In genomic region chr5:53917095-53917494, GRCh38 we compare ENCODE assay signal across 19 cellular contexts.
DNase-seq lines count a peak whose midpoint lies in the region; ATAC-seq, FAIRE-seq and TF ChIP-seq lines count a peak whose summit lies in the region.
"Had no signal": no experiment of that assay in that cellular context is flagged by ENCODE, and none has a peak within 500 bp of the region (broad histone marks: within the 10 kb centered on the region; RNA-seq: fewer than 3 reads in every experiment).

No MANE protein-coding gene starts in this region.

- H3K27ac Mint-ChIP-seq in HFFc6 = peak overlapping the region; percentile 22; the same call in 1 of the 2 replicates
- no peak overlapping the region for H3K27ac Mint-ChIP-seq in astrocyte (ENCODE audit: unreplicated experiment)
- H3K27ac Mint-ChIP-seq: activated CD4-positive, alpha-beta T cell treated with anti-CD3 and anti-CD28 coated beads, Interleukin-2, amount 10 ng/mL, durations not matched to agents 24 days and 14 days; CD4-positive, CD25-positive, alpha-beta regulatory T cell had no signal

- H3K4me3 ChIP-seq in astrocyte (ENCODE audit: insufficient read depth, low read depth, low read length) = no peak overlapping the region
- no peak overlapping the region for H3K4me3 ChIP-seq in hepatocyte
- no peak overlapping the region for H3K4me3 ChIP-seq in psoas muscle
- H3K4me3 ChIP-seq: colonic mucosa, heart left ventricle, mucosa of descending colon, SK-N-MC, testis had no signal

- H3K9me3 ChIP-seq in astrocyte (ENCODE audit: insufficient read depth, low read depth, low read length) = no peaks in the 10 kb centered on the region
- H3K9me3 ChIP-seq in hepatocyte (ENCODE audit: low read depth) = no peaks in the 10 kb centered on the region
- H3K9me3 ChIP-seq in psoas muscle = no peaks in the 10 kb centered on the region
- H3K9me3 ChIP-seq: colonic mucosa, heart left ventricle, mucosa of descending colon, testis had no signal

- H2AFZ ChIP-seq in astrocyte (ENCODE audit: low read depth, low read length) (no peak overlapping the region), hepatocyte (no peak overlapping the region)

- H3K4me1 Mint-ChIP-seq in HFFc6 (ENCODE audit: low read depth) (peaks cover 19% of the 10 kb centered on the region), astrocyte (ENCODE audit: low read depth, unreplicated experiment) (peaks cover 8% of the 10 kb centered on the region)
- H3K4me1 Mint-ChIP-seq: activated CD4-positive, alpha-beta T cell treated with anti-CD3 and anti-CD28 coated beads, Interleukin-2, amount 10 ng/mL, durations not matched to agents 24 days and 14 days had no signal

- H3K27ac ChIP-seq in astrocyte (ENCODE audit: low read depth, low read length) (no peak overlapping the region), hepatocyte (no peak overlapping the region), psoas muscle (no peak overlapping the region)
- H3K27ac ChIP-seq: colonic mucosa, heart left ventricle, SK-N-MC, testis had no signal

- no peak overlapping the region for H3K9ac ChIP-seq in astrocyte (ENCODE audit: low read length)

- TF ChIP-seq CTCF in HFFc6 (IDR thresholded peaks at IDR 0.05) = peak; percentile 72
- peak; percentile 33 for TF ChIP-seq CTCF in astrocyte (IDR thresholded peaks at IDR 0.05; ENCODE audit: insufficient read depth, low read depth, low read length)
- no peak for TF ChIP-seq CTCF in hepatocyte (IDR thresholded peaks at IDR 0.05; ENCODE audit: poor library complexity)
- TF ChIP-seq CTCF in psoas muscle (IDR thresholded peaks at IDR 0.05) = no peak

- no peaks in the 10 kb centered on the region for H3K36me3 Mint-ChIP-seq in HFFc6 (ENCODE audit: low read depth)
- H3K36me3 Mint-ChIP-seq in astrocyte (ENCODE audit: low read depth, unreplicated experiment) = no peaks in the 10 kb centered on the region

- H3K9me3 Mint-ChIP-seq in HFFc6 (no peaks in the 10 kb centered on the region), astrocyte (ENCODE audit: unreplicated experiment) (no peaks in the 10 kb centered on the region)
- H3K9me3 Mint-ChIP-seq: activated CD4-positive, alpha-beta T cell treated with anti-CD3 and anti-CD28 coated beads, Interleukin-2, amount 10 ng/mL, durations not matched to agents 24 days and 14 days; CD4-positive, CD25-positive, alpha-beta regulatory T cell had no signal

- DNase-seq in AG08395 (ENCODE audit: low spot score) (peak; percentile 60), HFFc6 (peak; percentile 53), astrocyte (ENCODE audit: low read depth) (peak; percentile 59), hepatocyte (ENCODE audit: low spot score) (no peak), psoas muscle (no peak), Right ventricle myocardium inferior (ENCODE audit: missing footprints) (no peak)
- DNase-seq: activated CD4-positive, alpha-beta T cell treated with anti-CD3 and anti-CD28 coated beads, Interleukin-2, amount 10 ng/mL, durations not matched to agents 24 days and 14 days; activated gamma-delta T cell; CD4-positive, CD25-positive, alpha-beta regulatory T cell; colonic mucosa; heart left ventricle; mucosa of descending colon; NCI-H510A treated with DMSO at 0.1 percent for 48 hours; retina; testis had no signal

- H4K20me1 ChIP-seq in astrocyte (ENCODE audit: insufficient read depth, low read length) (no peaks in the 10 kb centered on the region), hepatocyte (ENCODE audit: insufficient read depth, poor library complexity, severe bottlenecking) (no peaks in the 10 kb centered on the region)

- no peaks in the 10 kb centered on the region for H3K9me2 ChIP-seq in hepatocyte (replicated peaks; ENCODE audit: insufficient read depth)

- no peak for ATAC-seq in GM19023 (IDR thresholded peaks at IDR 0.05; ENCODE audit: unreplicated experiment)
- ATAC-seq in HG02763 (IDR thresholded peaks at IDR 0.05; ENCODE audit: unreplicated experiment) = no peak
- ATAC-seq in psoas muscle = no peak
- ATAC-seq in Right ventricle myocardium inferior = no peak
- ATAC-seq: heart left ventricle, mucosa of descending colon had no signal

- no peaks in the 10 kb centered on the region for H3K27me3 ChIP-seq in astrocyte (ENCODE audit: insufficient read depth, low read length)
- H3K27me3 ChIP-seq in hepatocyte = no peaks in the 10 kb centered on the region
- H3K27me3 ChIP-seq in psoas muscle (ENCODE audit: insufficient read depth in 3 of 3, low read length in 2 of 3) = no peaks in the 10 kb centered on the region
- H3K27me3 ChIP-seq: colonic mucosa, heart left ventricle, testis had no signal

- no peak overlapping the region; the same call in 1 of the 2 replicates for H3K4me3 Mint-ChIP-seq in HFFc6
- no peak overlapping the region for H3K4me3 Mint-ChIP-seq in astrocyte (ENCODE audit: unreplicated experiment)
- H3K4me3 Mint-ChIP-seq: activated CD4-positive, alpha-beta T cell treated with anti-CD3 and anti-CD28 coated beads, Interleukin-2, amount 10 ng/mL, durations not matched to agents 24 days and 14 days; CD4-positive, CD25-positive, alpha-beta regulatory T cell had no signal

- H3K79me2 ChIP-seq in astrocyte (ENCODE audit: insufficient read depth, low read length) = no peaks in the 10 kb centered on the region
- no peaks in the 10 kb centered on the region for H3K79me2 ChIP-seq in hepatocyte

- H3K27me3 Mint-ChIP-seq in HFFc6 (ENCODE audit: insufficient read depth) = no peaks in the 10 kb centered on the region
- H3K27me3 Mint-ChIP-seq in astrocyte (ENCODE audit: low read depth, unreplicated experiment) = no peaks in the 10 kb centered on the region
- H3K27me3 Mint-ChIP-seq: activated CD4-positive, alpha-beta T cell treated with anti-CD3 and anti-CD28 coated beads, Interleukin-2, amount 10 ng/mL, durations not matched to agents 24 days and 14 days; CD4-positive, CD25-positive, alpha-beta regulatory T cell had no signal

- peak; percentile 26 for FAIRE-seq in astrocyte (lab: Jason Lieb, UNC)
- FAIRE-seq: H1 had no signal

- H3K4me1 ChIP-seq in astrocyte (ENCODE audit: insufficient read depth, low read length) = peaks cover 10% of the 10 kb centered on the region
- peaks cover 3% of the 10 kb centered on the region for H3K4me1 ChIP-seq in hepatocyte (ENCODE audit: insufficient read depth)
- H3K4me1 ChIP-seq in psoas muscle = no peaks in the 10 kb centered on the region
- H3K4me1 ChIP-seq: colonic mucosa had no signal

- H3K4me2 ChIP-seq in astrocyte (ENCODE audit: low read length) = peak overlapping the region; percentile 8
- peak overlapping the region; percentile 9 for H3K4me2 ChIP-seq in hepatocyte

- no peaks in the 10 kb centered on the region for H3K36me3 ChIP-seq in astrocyte (ENCODE audit: insufficient read depth, low read length)
- no peaks in the 10 kb centered on the region for H3K36me3 ChIP-seq in hepatocyte (replicated peaks; ENCODE audit: insufficient read depth, low read depth)
- H3K36me3 ChIP-seq in psoas muscle (ENCODE audit: insufficient read depth in 1 of 2, low read depth in 1 of 2) = no peaks in the 10 kb centered on the region
- H3K36me3 ChIP-seq: colonic mucosa, heart left ventricle had no signal

- intact Hi-C loops in psoas muscle (cut with DNase I) = no loop called here
- intact Hi-C loops in Right ventricle myocardium inferior (cut with DNase I) = no loop called here

Comparison
In these comparisons a context has a peak if more than half of its experiments do, and no peak if none do; other contexts are left out.
1. DNase-seq: peak in AG08395 (single experiment), HFFc6 (single experiment) and astrocyte (single experiment); none in hepatocyte (single experiment), psoas muscle (0 of 2) and Right ventricle myocardium inferior (single experiment).
2. CTCF ChIP-seq: peak in HFFc6 (single experiment) and astrocyte (single experiment); none in hepatocyte (single experiment) and psoas muscle (single experiment).